Comparison of ENCODE assay signal across 1 cellular context in genomic region chr12:112716099-112717093, GRCh38.
A peak's percentile ranks its signal among the peaks of the same experiment; 100 is the strongest.
TF ChIP-seq lines count a peak whose summit lies in the region.

No MANE protein-coding gene starts in this region.

TF ChIP-seq in H1, 55 proteins besides CTCF, POLR2A, EP300 and RAD21 (continued from another document):
- TF ChIP-seq TAF7 (optimal IDR thresholded peaks at IDR 0.05; ENCODE audit: borderline replicate concordance, low read depth, low read length) (no peak), PHF8 (conservative IDR thresholded peaks at IDR 0.05; ENCODE audit: low read depth, low read length) (no peak), SIRT6 (IDR thresholded peaks at IDR 0.05; ENCODE audit: low read length) (no peak), GTF2F1 (IDR thresholded peaks at IDR 0.05; ENCODE audit: borderline replicate concordance, low read depth, low read length) (no peak), RFX5 (IDR thresholded peaks at IDR 0.05; ENCODE audit: borderline replicate concordance, low read depth, low read length) (no peak), ATF3 (IDR thresholded peaks at IDR 0.05; ENCODE audit: insufficient read depth, low read depth, low read length) (peak; percentile 86), BACH1 (IDR thresholded peaks at IDR 0.05; ENCODE audit: low read length) (no peak), SAP30 (IDR thresholded peaks at IDR 0.05; ENCODE audit: insufficient read depth, insufficient replicate concordance, low read length) (no peak), CBX8 (IDR thresholded peaks at IDR 0.05; ENCODE audit: borderline replicate concordance, low read depth, low read length) (no peak), CHD7 (IDR thresholded peaks at IDR 0.05; ENCODE audit: insufficient replicate concordance, low read length) (no peak), YY1 (IDR thresholded peaks at IDR 0.05; ENCODE audit: low read depth, low read length) (peak; percentile 98), SP2 (IDR thresholded peaks at IDR 0.05; ENCODE audit: low read length) (no peak), RNF2 (IDR thresholded peaks at IDR 0.05; ENCODE audit: borderline replicate concordance, low read depth, low read length, missing control alignments, poor library complexity, severe bottlenecking) (no peak), SP4 (IDR thresholded peaks at IDR 0.05; ENCODE audit: low read length) (no peak), USF2 (IDR thresholded peaks at IDR 0.05; ENCODE audit: low read length) (peak; percentile 96), JUND (IDR thresholded peaks at IDR 0.05; ENCODE audit: low read length) (no peak), MAFK (IDR thresholded peaks at IDR 0.05; ENCODE audit: low read depth, low read length) (no peak), SUZ12 (IDR thresholded peaks at IDR 0.05; ENCODE audit: low read length) (no peak)
TF ChIP-seq in H1: peak in this region for 6.
